ENCODE assay signal across 22 cellular contexts in genomic region chr2:16114836-16115235, GRCh38.
A peak's percentile ranks its signal among the peaks of the same experiment; 100 is the strongest.
DNase-seq lines count a peak whose midpoint lies in the region; ATAC-seq, FAIRE-seq and TF ChIP-seq lines count a peak whose summit lies in the region.
"Had no signal": no experiment of that assay in that cellular context is flagged by ENCODE, and none has a peak within 500 bp of the region (broad histone marks: within the 10 kb centered on the region; RNA-seq: fewer than 3 reads in every experiment).

No MANE protein-coding gene starts in this region.

- no peak overlapping the region for H4K91ac ChIP-seq in neuronal stem cell (ENCODE audit: low read depth, low read length, poor library complexity)

- H3K4me1 ChIP-seq in Caco-2 (peaks cover 36% of the 10 kb centered on the region), neuronal stem cell (ENCODE audit: control insufficient read depth in 2 of 2, insufficient read depth in 1 of 2, low read depth in 1 of 2, low read length in 2 of 2) (peaks cover 13 to 19% of the 10 kb centered on the region in 2 donors)

- POLR2A ChIA-PET in Caco-2 (lab: Charles Lee) = interaction anchor here (1.0 kb wide), 2 partner anchors 12 to 175 kb away, joined by 3 to 4 read pairs; partner anchors contain the start of gene MYCN

- intact Hi-C loops in Caco-2 (cut with micrococcal nuclease; ENCODE audit: unreplicated experiment) = loop anchor here (1.0 to 5.0 kb wide), 6 partner anchors 11 to 310 kb away; partner anchors contain the start of gene MYCN

- H3K9me3 Mint-ChIP-seq in Caco-2 (ENCODE audit: unreplicated experiment) = no peaks in the 10 kb centered on the region
- H3K9me3 Mint-ChIP-seq: CD14-positive monocyte had no signal

- CTCF ChIA-PET in Caco-2 (lab: Charles Lee) = interaction anchor here (0.8 kb wide), 1 partner anchor 42 kb away, joined by 3 read pairs; no protein-coding TSS in a partner anchor

- no peaks in the 10 kb centered on the region for H3K79me1 ChIP-seq in neuronal stem cell (ENCODE audit: low read depth, low read length)

- H3K4me3 ChIP-seq in Caco-2 (ENCODE audit: low read depth, low read length) (no peak overlapping the region), neuronal stem cell (ENCODE audit: low read length in 2 of 2) (no peak overlapping the region)
- H3K4me3 ChIP-seq: HAP-1, K562 had no signal

- ATAC-seq in left lobe of liver = peak; percentile 88
- no peak for ATAC-seq in GM18909 (IDR thresholded peaks at IDR 0.05; ENCODE audit: poor library complexity, unreplicated experiment)
- ATAC-seq: K562, Panc1, SK-N-SH treated with all-trans-retinoic acid at 6 μM for 48 hours had no signal

- H3K18ac ChIP-seq in neuronal stem cell (ENCODE audit: low read length) = peak overlapping the region; percentile 88

- no peaks in the 10 kb centered on the region for H3K36me3 Mint-ChIP-seq in Caco-2 (ENCODE audit: insufficient read depth, unreplicated experiment)
- H3K36me3 Mint-ChIP-seq: CD14-positive monocyte had no signal

- no peaks in the 10 kb centered on the region for H3K36me3 ChIP-seq in Caco-2 (ENCODE audit: control insufficient read depth, insufficient read depth, low read length)
- H3K36me3 ChIP-seq in neuronal stem cell (replicated peaks in 1 of 2; ENCODE audit: control insufficient read depth in 2 of 2, insufficient read depth in 2 of 2, low read length in 2 of 2) = no peaks in the 10 kb centered on the region
- H3K36me3 ChIP-seq: HAP-1 had no signal

- H2BK120ac ChIP-seq in neuronal stem cell (ENCODE audit: low read depth, low read length) = no peak overlapping the region

- WGBS in neuronal stem cell (ENCODE audit: extremely low coverage in 2 of 2, insufficient read length in 2 of 2, insufficient replicate concordance in 1 of 2), 2 donors = no CpG with 5 or more reads among the region's 8 CpGs

- no peak for FAIRE-seq in urothelium cell line (lab: Jason Lieb, UNC)
- FAIRE-seq: K562 had no signal

- no peak overlapping the region for H3K14ac ChIP-seq in neuronal stem cell (ENCODE audit: low read length)

- peak overlapping the region; percentile 84 for H2BK12ac ChIP-seq in neuronal stem cell (ENCODE audit: low read length)

- H3K4me2 ChIP-seq in neuronal stem cell (ENCODE audit: insufficient read depth, low read length, poor library complexity, severe bottlenecking) = no peak overlapping the region

- DNase-seq in Caco-2 (peak; percentile 83 to 88), SK-N-DZ (ENCODE audit: low spot score) (peak; percentile 99), left lobe of liver (ENCODE audit: low spot score) (peak; percentile 60), neuronal stem cell (ENCODE audit: low spot score) (no peak), urothelium cell line (ENCODE audit: low spot score) (no peak), NCI-H510A treated with DMSO at 0.1 percent for 48 hours (lab: John Stamatoyannopoulos, UW) (no peak), OCI-M1 (lab: John Stamatoyannopoulos, UW) (no peak)
- DNase-seq: COR-L47, EL, MV-4-11, NCI-H1417 treated with DMSO at 0.1 percent for 48 hours, NCI-H2029 treated with DMSO at 0.1 percent for 48 hours, NCI-H2171 treated with DMSO at 0.1 percent for 48 hours, NCI-H446 treated with DMSO at 0.1 percent for 48 hours, NCI-H82, Right ventricle myocardium superior had no signal

- no peak overlapping the region for H3K23ac ChIP-seq in neuronal stem cell (ENCODE audit: low read depth, low read length, poor library complexity)

- H3K4me3 Mint-ChIP-seq in Caco-2 (ENCODE audit: unreplicated experiment) = no peak overlapping the region
- H3K4me3 Mint-ChIP-seq: CD14-positive monocyte had no signal

- H3K9me3 ChIP-seq in Caco-2 = no peaks in the 10 kb centered on the region
- H3K9me3 ChIP-seq in neuronal stem cell (replicated peaks in 1 of 2; ENCODE audit: control insufficient read depth in 2 of 2, insufficient read depth in 1 of 2, low read depth in 1 of 2, low read length in 2 of 2) = no peaks in the 10 kb centered on the region
- H3K9me3 ChIP-seq: HAP-1 had no signal

- H3K27me3 ChIP-seq in Caco-2 (replicated peaks; ENCODE audit: control insufficient read depth, insufficient read depth, low read length) = no peaks in the 10 kb centered on the region
- H3K27me3 ChIP-seq in neuronal stem cell (ENCODE audit: control insufficient read depth in 3 of 3, insufficient read depth in 3 of 3, low read depth in 1 of 3, low read length in 3 of 3) = no peaks in the 10 kb centered on the region

- TF ChIP-seq CTCF in Caco-2 (IDR thresholded peaks at IDR 0.05; ENCODE audit: insufficient read depth in 1 of 2, low read depth in 1 of 2, low read length in 1 of 2, severe bottlenecking in 1 of 2, unreplicated experiment in 1 of 2) = no peak

- H3K27me3 Mint-ChIP-seq in Caco-2 (ENCODE audit: insufficient read depth, unreplicated experiment) = no peaks in the 10 kb centered on the region

- H3K9ac ChIP-seq in neuronal stem cell (ENCODE audit: low read depth, low read length, poor library complexity) = no peak overlapping the region

- no peak overlapping the region for H3K27ac Mint-ChIP-seq in Caco-2 (ENCODE audit: unreplicated experiment)
- H3K27ac Mint-ChIP-seq: CD14-positive monocyte had no signal

- no TSS peak for BruUV-seq in Caco-2 (replicated peaks; lab: Mats Ljungman, UMichigan)

- H3K4ac ChIP-seq in neuronal stem cell (ENCODE audit: low read length) = peak overlapping the region; percentile 72

- no peak overlapping the region for H2BK5ac ChIP-seq in neuronal stem cell (ENCODE audit: low read length)

- peak overlapping the region; percentile 88 for H2BK15ac ChIP-seq in neuronal stem cell (ENCODE audit: low read length)

- peaks cover 12% of the 10 kb centered on the region for H3K4me1 Mint-ChIP-seq in Caco-2 (ENCODE audit: low read depth, unreplicated experiment)
- H3K4me1 Mint-ChIP-seq: CD14-positive monocyte had no signal

- no peak overlapping the region for H3K27ac ChIP-seq in neuronal stem cell (replicated peaks; ENCODE audit: low read length)

- peak overlapping the region; percentile 49 for H2AK5ac ChIP-seq in neuronal stem cell (ENCODE audit: low read depth, low read length)

- peak overlapping the region; percentile 8 for H2AFZ ChIP-seq in neuronal stem cell (ENCODE audit: low read length)

- peak overlapping the region; percentile 23 for H4K8ac ChIP-seq in neuronal stem cell (ENCODE audit: low read depth, low read length)

Comparison
In these comparisons a context has a peak if more than half of its experiments do, and no peak if none do; other contexts are left out.
1. DNase-seq: peak in Caco-2 (2 of 2), SK-N-DZ (single experiment) and left lobe of liver (single experiment); none in neuronal stem cell (single experiment), urothelium cell line (single experiment), NCI-H510A treated with DMSO at 0.1 percent for 48 hours (single experiment) and OCI-M1 (single experiment).